In genomic region chr9:34633851-34634550, GRCh38 we compare ENCODE assay signal across 1 cellular context.
TF ChIP-seq lines count a peak whose summit lies in the region.

No MANE protein-coding gene starts in this region.

TF ChIP-seq in K562, 482 proteins besides CTCF, POLR2A, EP300 and RAD21:
- 0 out of 2 replicates have a peak, but pooled peaks have one; percentile 9 for TF ChIP-seq JUND (IDR thresholded peaks at IDR 0.05; ENCODE audit: borderline replicate concordance, low read depth, low read length)
- no peak for TF ChIP-seq JUND (tag; IDR thresholded peaks at IDR 0.05; ENCODE audit: borderline replicate concordance, low read depth, low read length)
- TF ChIP-seq ZFP91 (CRISPR knock-in tag; IDR thresholded peaks at IDR 0.05), result no peak
- TF ChIP-seq XRCC5 (IDR thresholded peaks at IDR 0.05; ENCODE audit: low read depth, low read length), result 0 out of 2 replicates have a peak, but pooled peaks have one; percentile 40
- TF ChIP-seq GATAD2A (IDR thresholded peaks at IDR 0.05), result no peak
- TF ChIP-seq CBFB (CRISPR knock-in tag; IDR thresholded peaks at IDR 0.05), result no peak
- no peak for TF ChIP-seq ZNF311 (CRISPR knock-in tag; IDR thresholded peaks at IDR 0.05)
- 0 out of 2 replicates have a peak, but pooled peaks have one; percentile 31 for TF ChIP-seq BCOR (IDR thresholded peaks at IDR 0.05)
- TF ChIP-seq ZNF121 (CRISPR knock-in tag; conservative IDR thresholded peaks at IDR 0.05), result peak; percentile 81
- no peak for TF ChIP-seq MCM5 (IDR thresholded peaks at IDR 0.05; ENCODE audit: low read depth)
- no peak for TF ChIP-seq ZBTB9 (CRISPR knock-in tag; IDR thresholded peaks at IDR 0.05)
- peak; percentile 67; the same call in 1 of the 2 replicates for TF ChIP-seq ZNF384 (IDR thresholded peaks at IDR 0.05; ENCODE audit: low read depth, low read length)
- TF ChIP-seq SMC3 (conservative IDR thresholded peaks at IDR 0.05; ENCODE audit: insufficient read depth, low read depth, low read length), result peak; percentile 46; the same call in 1 of the 2 replicates
- 0 out of 2 replicates have a peak, but pooled peaks have one; percentile 13 for TF ChIP-seq VEZF1 (CRISPR knock-in tag; IDR thresholded peaks at IDR 0.05)
- peak; percentile 45 for TF ChIP-seq RBM25 (IDR thresholded peaks at IDR 0.05; ENCODE audit: low read depth, low read length, severe bottlenecking)
- TF ChIP-seq CBFA2T3 (IDR thresholded peaks at IDR 0.05), result no peak
- TF ChIP-seq DNMT1 (IDR thresholded peaks at IDR 0.05), result no peak
